11 cellular contexts compared by ENCODE assay signal in genomic region chr12:57781801-57782200, GRCh38. TPM values are rescaled to one million over a fixed set of nuclear protein-coding genes. Genes with fewer than 3 reads are reported as not detected.
DNase-seq lines count a peak whose midpoint lies in the region; ATAC-seq lines count a peak whose summit lies in the region.
"Had no signal": no experiment of that assay in that cellular context is flagged by ENCODE, and none has a peak within 500 bp of the region (broad histone marks: within the 10 kb centered on the region; RNA-seq: fewer than 3 reads in every experiment).

No MANE protein-coding gene starts in this region.

- H3K23ac ChIP-seq in neuronal stem cell (ENCODE audit: low read depth, low read length, poor library complexity) = no peak overlapping the region

- H3K4me1 ChIP-seq in neuronal stem cell (ENCODE audit: control insufficient read depth in 2 of 2, insufficient read depth in 1 of 2, low read depth in 1 of 2, low read length in 2 of 2) = peaks cover 3 to 6% of the 10 kb centered on the region in 2 donors

- WGBS in neuronal stem cell (ENCODE audit: extremely low coverage in 2 of 2, insufficient read length in 2 of 2, insufficient replicate concordance in 1 of 2), 2 donors = no CpG with 5 or more reads among the region's 2 CpGs

- DNase-seq in activated CD4-positive, alpha-beta T cell treated with anti-CD3 and anti-CD28 coated beads, Interleukin-2, amount 10 ng/mL, durations not matched to agents 24 days and 14 days = no peak
- DNase-seq in activated CD4-positive, alpha-beta T cell treated with anti-CD3 and anti-CD28 coated beads for 1 hour = no peak
- DNase-seq in neuronal stem cell (ENCODE audit: low spot score) (no peak), NCI-H2029 treated with DMSO at 0.1 percent for 48 hours (lab: John Stamatoyannopoulos, UW) (no peak), NCI-H1694 (lab: John Stamatoyannopoulos, UW) (no peak)

- no peak overlapping the region for H3K14ac ChIP-seq in neuronal stem cell (ENCODE audit: low read length)

- no peaks in the 10 kb centered on the region for H3K27me3 Mint-ChIP-seq in activated CD4-positive, alpha-beta T cell treated with anti-CD3 and anti-CD28 coated beads, Interleukin-2, amount 10 ng/mL, durations not matched to agents 24 days and 14 days
- no peaks in the 10 kb centered on the region for H3K27me3 Mint-ChIP-seq in activated T-helper 17 cell treated with anti-CD3 and anti-CD28 coated beads, Interleukin-2, amount 50 U/mL, for 72 hours

- peak overlapping the region; percentile 83 for H2AFZ ChIP-seq in neuronal stem cell (ENCODE audit: low read length)

- peaks cover 30% of the 10 kb centered on the region for H3K4me1 Mint-ChIP-seq in activated CD4-positive, alpha-beta T cell treated with anti-CD3 and anti-CD28 coated beads, Interleukin-2, amount 10 ng/mL, durations not matched to agents 24 days and 14 days
- peaks cover 38% of the 10 kb centered on the region for H3K4me1 Mint-ChIP-seq in activated T-helper 17 cell treated with anti-CD3 and anti-CD28 coated beads, Interleukin-2, amount 50 U/mL, for 72 hours

- intact Hi-C loops in activated CD4-positive, alpha-beta T cell treated with anti-CD3 and anti-CD28 coated beads, Interleukin-2, amount 10 ng/mL, durations not matched to agents 24 days and 14 days (cut with micrococcal nuclease) = loop anchor here (1.0 to 2.0 kb wide), 3 partner anchors 10 to 117 kb away; partner anchors contain the start of genes CTDSP2, EEF1AKMT3 and METTL1

- H3K4me3 ChIP-seq in neuronal stem cell (ENCODE audit: low read length in 2 of 2) = no peak overlapping the region

- no peaks in the 10 kb centered on the region for H3K27me3 ChIP-seq in neuronal stem cell (ENCODE audit: control insufficient read depth in 3 of 3, insufficient read depth in 3 of 3, low read depth in 1 of 3, low read length in 3 of 3)
- H3K27me3 ChIP-seq: ovary, suprapubic skin had no signal

- H3K27ac ChIP-seq in KOPT-K1 (ENCODE audit: low read depth, low read length, poor library complexity, severe bottlenecking) (peak overlapping the region; percentile 72), neuronal stem cell (replicated peaks; ENCODE audit: low read length) (no peak overlapping the region)
- H3K27ac ChIP-seq: ovary, suprapubic skin had no signal

- no peak overlapping the region for H2BK5ac ChIP-seq in neuronal stem cell (ENCODE audit: low read length)

- ATAC-seq in activated T-helper 17 cell treated with anti-CD3 and anti-CD28 coated beads, Interleukin-2, amount 50 U/mL, for 72 hours (replicated peaks) = no peak
- no peak for ATAC-seq in GM21825 (IDR thresholded peaks at IDR 0.05; ENCODE audit: unreplicated experiment)

- no peak overlapping the region for H2BK120ac ChIP-seq in neuronal stem cell (ENCODE audit: low read depth, low read length)

- peak overlapping the region; percentile 99 for H3K27ac Mint-ChIP-seq in activated CD4-positive, alpha-beta T cell treated with anti-CD3 and anti-CD28 coated beads, Interleukin-2, amount 10 ng/mL, durations not matched to agents 24 days and 14 days
- peak overlapping the region; percentile 98 for H3K27ac Mint-ChIP-seq in activated T-helper 17 cell treated with anti-CD3 and anti-CD28 coated beads, Interleukin-2, amount 50 U/mL, for 72 hours
- H3K27ac Mint-ChIP-seq: HFFc6 had no signal

- no peaks in the 10 kb centered on the region for H3K9me3 Mint-ChIP-seq in activated CD4-positive, alpha-beta T cell treated with anti-CD3 and anti-CD28 coated beads, Interleukin-2, amount 10 ng/mL, durations not matched to agents 24 days and 14 days
- H3K9me3 Mint-ChIP-seq in activated T-helper 17 cell treated with anti-CD3 and anti-CD28 coated beads, Interleukin-2, amount 50 U/mL, for 72 hours = no peaks in the 10 kb centered on the region
- H3K9me3 Mint-ChIP-seq: HFFc6 had no signal

- no peaks in the 10 kb centered on the region for H3K9me3 ChIP-seq in KOPT-K1 (ENCODE audit: insufficient read depth, low read length, poor library complexity, severe bottlenecking)
- no peaks in the 10 kb centered on the region for H3K9me3 ChIP-seq in neuronal stem cell (replicated peaks in 1 of 2; ENCODE audit: control insufficient read depth in 2 of 2, insufficient read depth in 1 of 2, low read depth in 1 of 2, low read length in 2 of 2)
- H3K9me3 ChIP-seq: ovary, suprapubic skin had no signal

- H4K8ac ChIP-seq in neuronal stem cell (ENCODE audit: low read depth, low read length) = no peak overlapping the region

- H2BK12ac ChIP-seq in neuronal stem cell (ENCODE audit: low read length) = no peak overlapping the region

- H3K4me3 Mint-ChIP-seq in activated CD4-positive, alpha-beta T cell treated with anti-CD3 and anti-CD28 coated beads, Interleukin-2, amount 10 ng/mL, durations not matched to agents 24 days and 14 days = peak overlapping the region; percentile 99
- peak overlapping the region; percentile 97 for H3K4me3 Mint-ChIP-seq in activated T-helper 17 cell treated with anti-CD3 and anti-CD28 coated beads, Interleukin-2, amount 50 U/mL, for 72 hours

- H3K9ac ChIP-seq in neuronal stem cell (ENCODE audit: low read depth, low read length, poor library complexity) = no peak overlapping the region

- H3K36me3 ChIP-seq in KOPT-K1 (ENCODE audit: insufficient read depth, low read length) (peaks cover 29% of the 10 kb centered on the region), neuronal stem cell (replicated peaks in 1 of 2; ENCODE audit: control insufficient read depth in 2 of 2, insufficient read depth in 2 of 2, low read length in 2 of 2) (peaks cover 10 to 42% of the 10 kb centered on the region in 2 donors)
- H3K36me3 ChIP-seq: ovary had no signal

- no peak overlapping the region for H2AK5ac ChIP-seq in neuronal stem cell (ENCODE audit: low read depth, low read length)

- H3K18ac ChIP-seq in neuronal stem cell (ENCODE audit: low read length) = no peak overlapping the region

- H3K4me2 ChIP-seq in neuronal stem cell (ENCODE audit: insufficient read depth, low read length, poor library complexity, severe bottlenecking) = no peak overlapping the region

- peaks cover 29% of the 10 kb centered on the region for H3K36me3 Mint-ChIP-seq in activated CD4-positive, alpha-beta T cell treated with anti-CD3 and anti-CD28 coated beads, Interleukin-2, amount 10 ng/mL, durations not matched to agents 24 days and 14 days (ENCODE audit: low read depth)
- H3K36me3 Mint-ChIP-seq in activated T-helper 17 cell treated with anti-CD3 and anti-CD28 coated beads, Interleukin-2, amount 50 U/mL, for 72 hours (ENCODE audit: low read depth) = peaks cover 38% of the 10 kb centered on the region

- H4K91ac ChIP-seq in neuronal stem cell (ENCODE audit: low read depth, low read length, poor library complexity) = no peak overlapping the region

- no peak overlapping the region for H3K4ac ChIP-seq in neuronal stem cell (ENCODE audit: low read length)

- no peak overlapping the region for H2BK15ac ChIP-seq in neuronal stem cell (ENCODE audit: low read length)

- peaks cover 4% of the 10 kb centered on the region for H3K79me1 ChIP-seq in neuronal stem cell (ENCODE audit: low read depth, low read length)

RNA-seq across cellular contexts. Expression of gene TSFM, which starts 0.8 kb away (rescaled TPM):
- 62.5 and 64.3 TPM in 2 replicates for total RNA-seq in activated CD4-positive, alpha-beta T cell treated with anti-CD3 and anti-CD28 coated beads, Interleukin-2, amount 10 ng/mL, durations not matched to agents 24 days and 14 days
- total RNA-seq in activated T-helper 17 cell treated with anti-CD3 and anti-CD28 coated beads, Interleukin-2, amount 50 U/mL, for 72 hours = 10 to 100 TPM; 30.7 to 63.8 TPM
- 22.3 TPM for polyA plus RNA-seq in neuronal stem cell (2013, experiment 1 of 2)
- polyA plus RNA-seq in neuronal stem cell (2013, experiment 2 of 2) = 23.3 TPM

RNA-seq across cellular contexts. Expression of gene EEF1AKMT3, which starts 9.4 kb away (rescaled TPM):
- total RNA-seq in activated CD4-positive, alpha-beta T cell treated with anti-CD3 and anti-CD28 coated beads, Interleukin-2, amount 10 ng/mL, durations not matched to agents 24 days and 14 days = 5.2 and 6.1 TPM in 2 replicates
- 10 to 100 TPM in 1 of 2 donors, 1 to 10 TPM in 1; 5.4 to 11.5 TPM for total RNA-seq in activated T-helper 17 cell treated with anti-CD3 and anti-CD28 coated beads, Interleukin-2, amount 50 U/mL, for 72 hours
- polyA plus RNA-seq in neuronal stem cell (2013, experiment 1 of 2) = 2.7 TPM
- polyA plus RNA-seq in neuronal stem cell (2013, experiment 2 of 2) = 3.2 TPM

RNA-seq across cellular contexts. Expression of gene METTL1, which starts 9.9 kb away (rescaled TPM):
- total RNA-seq in activated CD4-positive, alpha-beta T cell treated with anti-CD3 and anti-CD28 coated beads, Interleukin-2, amount 10 ng/mL, durations not matched to agents 24 days and 14 days = 72.2 and 79.8 TPM in 2 replicates
- 10 to 100 TPM; 19.0 to 39.5 TPM for total RNA-seq in activated T-helper 17 cell treated with anti-CD3 and anti-CD28 coated beads, Interleukin-2, amount 50 U/mL, for 72 hours
- polyA plus RNA-seq in neuronal stem cell (2013, experiment 1 of 2) = 9.5 TPM
- polyA plus RNA-seq in neuronal stem cell (2013, experiment 2 of 2) = 10.2 TPM

RNA-seq across cellular contexts. Expression of gene CYP27B1, which starts 14.9 kb away (rescaled TPM):
- total RNA-seq in activated CD4-positive, alpha-beta T cell treated with anti-CD3 and anti-CD28 coated beads, Interleukin-2, amount 10 ng/mL, durations not matched to agents 24 days and 14 days = 12.3 and 12.7 TPM in 2 replicates
- total RNA-seq in activated T-helper 17 cell treated with anti-CD3 and anti-CD28 coated beads, Interleukin-2, amount 50 U/mL, for 72 hours = 10 to 100 TPM; 14.4 to 14.7 TPM
- polyA plus RNA-seq in neuronal stem cell (2013, experiment 1 of 2) = 0.35 TPM
- polyA plus RNA-seq in neuronal stem cell (2013, experiment 2 of 2) = 0.40 TPM

RNA-seq across cellular contexts. Expression of gene MARCHF9, which starts 26.9 kb away (rescaled TPM):
- total RNA-seq in activated CD4-positive, alpha-beta T cell treated with anti-CD3 and anti-CD28 coated beads, Interleukin-2, amount 10 ng/mL, durations not matched to agents 24 days and 14 days = 21.6 and 22.7 TPM in 2 replicates
- total RNA-seq in activated T-helper 17 cell treated with anti-CD3 and anti-CD28 coated beads, Interleukin-2, amount 50 U/mL, for 72 hours = 10 to 100 TPM; 22.5 to 26.9 TPM
- polyA plus RNA-seq in neuronal stem cell (2013, experiment 1 of 2) = 14.0 TPM
- polyA plus RNA-seq in neuronal stem cell (2013, experiment 2 of 2) = 14.6 TPM
